Comparison of ENCODE assay signal across 8 cellular contexts in genomic region chr10:74244097-74244685, GRCh38.
DNase-seq lines count a peak whose midpoint lies in the region; ATAC-seq and TF ChIP-seq lines count a peak whose summit lies in the region.

No MANE protein-coding gene starts in this region.

- H3K4me3 ChIP-seq in BE2C (ENCODE audit: low read depth, low read length) = no peak overlapping the region
- no peak overlapping the region for H3K4me3 ChIP-seq in GM06990 (replicated peaks; ENCODE audit: low read depth, low read length)
- no peak overlapping the region for H3K4me3 ChIP-seq in OCI-LY1 (ENCODE audit: low read depth, low read length, poor library complexity, severe bottlenecking)
- no peak overlapping the region for H3K4me3 ChIP-seq in endodermal cell (ENCODE audit: low read length)
- no peak overlapping the region for H3K4me3 ChIP-seq in parathyroid adenoma (ENCODE audit: low read depth, low read length)

- no peaks in the 10 kb centered on the region for H3K9me3 ChIP-seq in BE2C
- H3K9me3 ChIP-seq in OCI-LY1 (ENCODE audit: low read length) = no peaks in the 10 kb centered on the region
- H3K9me3 ChIP-seq in endodermal cell (ENCODE audit: control insufficient read depth, low read length) = peaks cover 6% of the 10 kb centered on the region
- H3K9me3 ChIP-seq in parathyroid adenoma (ENCODE audit: control insufficient read depth, low read length) = no peaks in the 10 kb centered on the region

- WGBS in endodermal cell (ENCODE audit: insufficient coverage in 1 of 2, insufficient read length in 1 of 2), 2 experiments = 29 to 38% methylated on average over 3 of the region's 3 CpGs

- no peak overlapping the region for H2AFZ ChIP-seq in OCI-LY1 (ENCODE audit: low read length)
- H2AFZ ChIP-seq in parathyroid adenoma = no peak overlapping the region

- DNase-seq in BE2C = peak; percentile 26
- no peak for DNase-seq in GM06990 (ENCODE audit: extremely low read depth, insufficient read length)
- DNase-seq in endodermal cell = no peak
- DNase-seq in activated T-cell treated with anti-CD3 and anti-CD28 coated beads, Interleukin-2, amount 50 U/mL, for 48 hours = no peak

- H3K27me3 ChIP-seq in BE2C (no peaks in the 10 kb centered on the region), GM06990 (replicated peaks; ENCODE audit: control insufficient read depth, insufficient read depth, low read length) (no peaks in the 10 kb centered on the region), OCI-LY1 (ENCODE audit: insufficient read depth, low read length) (no peaks in the 10 kb centered on the region), endodermal cell (ENCODE audit: control insufficient read depth, insufficient read depth, low read length, poor library complexity, severe bottlenecking) (no peaks in the 10 kb centered on the region), parathyroid adenoma (ENCODE audit: control insufficient read depth, insufficient read depth, low read length) (no peaks in the 10 kb centered on the region)

- TF ChIP-seq CTCF in BE2C (IDR thresholded peaks at IDR 0.05; ENCODE audit: low read depth, low read length) = peak; percentile 50
- peak; percentile 30 for TF ChIP-seq CTCF in GM06990 (IDR thresholded peaks at IDR 0.05; ENCODE audit: insufficient read depth, low read length, poor library complexity, severe bottlenecking)
- peak; percentile 63 for TF ChIP-seq CTCF in OCI-LY1 (IDR thresholded peaks at IDR 0.05; ENCODE audit: low read length)
- peak; percentile 80 for TF ChIP-seq CTCF in endodermal cell (conservative IDR thresholded peaks at IDR 0.05)
- TF ChIP-seq CTCF in parathyroid adenoma (IDR thresholded peaks at IDR 0.05) = peak; percentile 72

- H3K79me2 ChIP-seq in OCI-LY1 (ENCODE audit: insufficient read depth, low read length) (no peaks in the 10 kb centered on the region), parathyroid adenoma (no peaks in the 10 kb centered on the region)

- H3K27ac ChIP-seq in OCI-LY1 (ENCODE audit: low read depth, low read length, poor library complexity, severe bottlenecking) (no peak overlapping the region), endodermal cell (ENCODE audit: low read depth, low read length) (no peak overlapping the region), parathyroid adenoma (no peak overlapping the region)

- no peaks in the 10 kb centered on the region for H4K20me1 ChIP-seq in OCI-LY1 (ENCODE audit: insufficient read depth, low read length)

- H3K4me1 ChIP-seq in BE2C = no peaks in the 10 kb centered on the region
- H3K4me1 ChIP-seq in OCI-LY1 (ENCODE audit: insufficient read depth, low read length, severe bottlenecking) = no peaks in the 10 kb centered on the region
- H3K4me1 ChIP-seq in endodermal cell (ENCODE audit: control insufficient read depth, insufficient read depth, low read length) = no peaks in the 10 kb centered on the region
- no peaks in the 10 kb centered on the region for H3K4me1 ChIP-seq in parathyroid adenoma

- H3K4me2 ChIP-seq in OCI-LY1 (ENCODE audit: low read length) (no peak overlapping the region), parathyroid adenoma (ENCODE audit: low read length) (no peak overlapping the region)

- no peak overlapping the region for H3K27ac Mint-ChIP-seq in endodermal cell

- no peaks in the 10 kb centered on the region for H3K9me2 ChIP-seq in OCI-LY1 (ENCODE audit: low read depth, low read length)

- H3K36me3 ChIP-seq in BE2C (no peaks in the 10 kb centered on the region; the same call in 1 of the 2 replicates), GM06990 (ENCODE audit: control insufficient read depth, insufficient read depth, low read length) (peaks cover 5% of the 10 kb centered on the region), OCI-LY1 (ENCODE audit: insufficient read depth, low read length) (peaks cover 19% of the 10 kb centered on the region; the same call in 1 of the 2 replicates), endodermal cell (ENCODE audit: control insufficient read depth, insufficient read depth, low read length) (peaks cover 15% of the 10 kb centered on the region), parathyroid adenoma (ENCODE audit: control insufficient read depth, insufficient read depth, low read length) (no peaks in the 10 kb centered on the region)

- H3K9ac ChIP-seq in OCI-LY1 (ENCODE audit: low read length) (no peak overlapping the region), endodermal cell (ENCODE audit: extremely low read depth, low read length, poor library complexity, severe bottlenecking) (no peak overlapping the region), parathyroid adenoma (no peak overlapping the region)

- H3K9me3 Mint-ChIP-seq in endodermal cell = peaks cover 4% of the 10 kb centered on the region

- no peaks in the 10 kb centered on the region for H3K27me3 Mint-ChIP-seq in endodermal cell (ENCODE audit: insufficient read depth)

- H3K4me1 Mint-ChIP-seq in endodermal cell = peaks cover 2% of the 10 kb centered on the region

- no peaks in the 10 kb centered on the region for H3F3A ChIP-seq in OCI-LY1 (ENCODE audit: insufficient read depth, low read length)

- peaks cover 9% of the 10 kb centered on the region for H3K36me3 Mint-ChIP-seq in endodermal cell (ENCODE audit: low read depth)

- H3K4me3 Mint-ChIP-seq in endodermal cell = no peak overlapping the region

- ATAC-seq in GM21390 (IDR thresholded peaks at IDR 0.05; ENCODE audit: unreplicated experiment) (no peak), GM21737 (IDR thresholded peaks at IDR 0.05; ENCODE audit: unreplicated experiment) (no peak)

Comparison
In these comparisons a context has a peak if more than half of its experiments do, and no peak if none do; other contexts are left out.
1. CTCF ChIP-seq: peak in every context shown above with its lines; median percentile 80 in endodermal cell; 72 in parathyroid adenoma; 63 in OCI-LY1; 50 in BE2C; 30 in GM06990.